ENCODE assay signal across 1 cellular context in genomic region chr19:33473644-33474305, GRCh38.
TF ChIP-seq lines count a peak whose summit lies in the region.

No MANE protein-coding gene starts in this region.

TF ChIP-seq in IMR-90, 13 proteins besides CTCF, POLR2A, EP300 and RAD21:
- TF ChIP-seq SMC3 (IDR thresholded peaks at IDR 0.05; ENCODE audit: low read depth, low read length) (no peak), RFX5 (IDR thresholded peaks at IDR 0.05; ENCODE audit: low read depth, low read length) (no peak), CEBPB (IDR thresholded peaks at IDR 0.05; ENCODE audit: low read depth, low read length) (no peak), BHLHE40 (IDR thresholded peaks at IDR 0.05; ENCODE audit: low read depth, low read length) (no peak), USF2 (IDR thresholded peaks at IDR 0.05; ENCODE audit: low read depth, low read length) (no peak), RCOR1 (IDR thresholded peaks at IDR 0.05; ENCODE audit: insufficient replicate concordance, low read length) (no peak), CHD1 (IDR thresholded peaks at IDR 0.05; ENCODE audit: low read depth, low read length) (no peak), NFE2L2 (IDR thresholded peaks at IDR 0.05; ENCODE audit: low read depth, low read length) (no peak)
